Comparison of ENCODE assay signal across 12 cellular contexts in the genomic region with DNA sequence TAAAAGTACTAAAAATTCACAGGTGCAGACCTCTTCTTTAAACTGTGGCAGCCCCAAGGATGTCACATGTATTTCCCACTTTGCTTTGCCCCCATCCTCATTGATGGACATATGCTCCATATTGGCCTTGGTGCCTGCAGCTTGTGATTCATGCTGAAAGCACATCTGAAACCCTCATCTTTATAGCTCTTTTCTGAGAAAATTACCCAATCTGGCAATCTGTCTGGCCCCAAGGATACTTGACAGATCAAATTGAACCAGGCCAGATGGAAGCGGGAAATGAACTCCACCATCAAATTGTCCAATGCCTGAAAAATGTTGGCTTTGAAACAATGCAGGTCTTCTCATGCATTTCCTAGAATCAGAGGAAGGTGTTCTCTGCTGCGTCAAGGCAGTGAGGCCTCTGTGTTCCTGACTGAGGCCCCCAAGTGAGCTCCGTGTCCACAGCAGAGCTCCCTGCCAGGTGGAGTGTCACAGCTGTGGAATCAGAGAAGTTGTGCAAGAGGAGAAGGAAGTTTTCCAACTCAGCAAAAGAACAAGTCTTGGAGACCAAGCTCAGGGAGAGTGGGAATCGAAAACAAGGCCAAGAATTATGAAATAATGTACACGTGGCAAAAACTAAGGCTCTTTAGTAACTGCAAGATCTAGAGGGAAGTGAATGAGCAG.
DNase-seq lines count a peak whose midpoint lies in the region; ATAC-seq, FAIRE-seq and TF ChIP-seq lines count a peak whose summit lies in the region.
"Had no signal": no experiment of that assay in that cellular context is flagged by ENCODE, and none has a peak within 500 bp of the region (broad histone marks: within the 10 kb centered on the region; RNA-seq: fewer than 3 reads in every experiment).

No MANE protein-coding gene starts in this region.

- no peak for FAIRE-seq in GM19239 (lab: Jason Lieb, UNC)
- FAIRE-seq: keratinocyte had no signal

- H3K4me1 ChIP-seq in esophagus muscularis mucosa (peaks cover 17 to 32% (median 23%) of the 10 kb centered on the region in 4 donors), transverse colon (peaks cover 0 to 6% (median 2%) of the 10 kb centered on the region in 4 donors)
- H3K4me1 ChIP-seq: right lobe of liver had no signal

- TF ChIP-seq POLR2A in esophagus muscularis mucosa (IDR thresholded peaks at IDR 0.05; ENCODE audit: low read depth), result no peak
- no peak for TF ChIP-seq POLR2A in transverse colon (IDR thresholded peaks at IDR 0.05)

- TF ChIP-seq EP300 in esophagus muscularis mucosa (IDR thresholded peaks at IDR 0.05) (peak; percentile 61), transverse colon (IDR thresholded peaks at IDR 0.05; ENCODE audit: low read depth) (no peak)

- ATAC-seq in GM19324 (IDR thresholded peaks at IDR 0.05; ENCODE audit: low FRiP score, unreplicated experiment), result no peak

- H3K4me1 Mint-ChIP-seq in progenitor cell of endocrine pancreas (ENCODE audit: low read depth), result peaks cover 2% of the 10 kb centered on the region

- no peaks in the 10 kb centered on the region for H3K36me3 Mint-ChIP-seq in progenitor cell of endocrine pancreas (ENCODE audit: insufficient read depth)

- DNase-seq in MV-4-11 (lab: John Stamatoyannopoulos, UW) (peak; percentile 86), esophagus muscularis mucosa (ENCODE audit: extremely low spot score) (peak; percentile 96), mucosa of gallbladder (ENCODE audit: low spot score) (peak; percentile 41), transverse colon (peak; percentile 52), GM19239 (ENCODE audit: insufficient read length, low spot score) (no peak), NCI-H2227 (lab: John Stamatoyannopoulos, UW; ENCODE audit: unreplicated experiment) (no peak), progenitor cell of endocrine pancreas (ENCODE audit: low spot score, unreplicated experiment) (no peak)
- DNase-seq: activated CD4-positive, alpha-beta T cell treated with anti-CD3 and anti-CD28 coated beads for 4 hours; KBM-7; right lobe of liver had no signal

- TF ChIP-seq CTCF in esophagus muscularis mucosa (IDR thresholded peaks at IDR 0.05), result no peak
- TF ChIP-seq CTCF in transverse colon (IDR thresholded peaks at IDR 0.05), result no peak
- TF ChIP-seq CTCF in progenitor cell of endocrine pancreas (IDR thresholded peaks at IDR 0.05; ENCODE audit: unreplicated experiment), result no peak

- H3K36me3 ChIP-seq in esophagus muscularis mucosa (no peaks in the 10 kb centered on the region), transverse colon (no peaks in the 10 kb centered on the region)
- H3K36me3 ChIP-seq: right lobe of liver had no signal

- H3K27ac Mint-ChIP-seq in progenitor cell of endocrine pancreas, result no peak overlapping the region

- no peak overlapping the region for H3K4me3 Mint-ChIP-seq in progenitor cell of endocrine pancreas (ENCODE audit: low read depth)

- H3K27ac ChIP-seq in esophagus muscularis mucosa (replicated peaks in 1 of 4), result peak overlapping the region; percentile 42 to 62 (median 54)
- H3K27ac ChIP-seq in transverse colon, result peak overlapping the region in 3 of 4 donors; percentile 10 to 42 (median 22)
- H3K27ac ChIP-seq: right lobe of liver had no signal

- in situ Hi-C loops in transverse colon (cut with MboI; ENCODE audit: low pct_ligation_motif_present in 1 of 4, low pct_unique_long_range_greater_than_20kb in 1 of 4, low sequenced_read_pairs in 3 of 4), result no loop called here

- peaks cover 0 to 6% (median 2%) of the 10 kb centered on the region in 4 donors for H3K9me3 ChIP-seq in esophagus muscularis mucosa
- no peaks in the 10 kb centered on the region for H3K9me3 ChIP-seq in transverse colon
- H3K9me3 ChIP-seq: right lobe of liver had no signal

- H3K4me3 ChIP-seq in esophagus muscularis mucosa, result no peak overlapping the region
- no peak overlapping the region for H3K4me3 ChIP-seq in transverse colon
- H3K4me3 ChIP-seq: right lobe of liver had no signal

- H3K9me3 Mint-ChIP-seq in progenitor cell of endocrine pancreas (ENCODE audit: low read depth), result peaks cover 4% of the 10 kb centered on the region

- intact Hi-C loops in esophagus muscularis mucosa (cut with DNase I), result no loop called here
- intact Hi-C loops in transverse colon (cut with DNase I; ENCODE audit: low total_unique reads), result no loop called here

- 62% methylated on average over 5 of the region's 5 CpGs for WGBS in esophagus muscularis mucosa
- WGBS in transverse colon (ENCODE audit: low coverage in 1 of 2), 2 donors, result 56 to 70% methylated on average over 2 to 5 of the region's 5 CpGs

- no peaks in the 10 kb centered on the region for H3K27me3 Mint-ChIP-seq in progenitor cell of endocrine pancreas

- no peaks in the 10 kb centered on the region for H3K27me3 ChIP-seq in esophagus muscularis mucosa
- no peaks in the 10 kb centered on the region for H3K27me3 ChIP-seq in transverse colon
- H3K27me3 ChIP-seq: right lobe of liver had no signal

Comparison
In these comparisons a context has a peak if more than half of its experiments do, and no peak if none do; other contexts are left out.
1. DNase-seq: peak in MV-4-11 (single experiment), esophagus muscularis mucosa (single experiment), mucosa of gallbladder (single experiment) and transverse colon (single experiment); none in GM19239 (single experiment), NCI-H2227 (single experiment) and progenitor cell of endocrine pancreas (single experiment).